Comparison of ENCODE assay signal across 7 cellular contexts in the genomic region with DNA sequence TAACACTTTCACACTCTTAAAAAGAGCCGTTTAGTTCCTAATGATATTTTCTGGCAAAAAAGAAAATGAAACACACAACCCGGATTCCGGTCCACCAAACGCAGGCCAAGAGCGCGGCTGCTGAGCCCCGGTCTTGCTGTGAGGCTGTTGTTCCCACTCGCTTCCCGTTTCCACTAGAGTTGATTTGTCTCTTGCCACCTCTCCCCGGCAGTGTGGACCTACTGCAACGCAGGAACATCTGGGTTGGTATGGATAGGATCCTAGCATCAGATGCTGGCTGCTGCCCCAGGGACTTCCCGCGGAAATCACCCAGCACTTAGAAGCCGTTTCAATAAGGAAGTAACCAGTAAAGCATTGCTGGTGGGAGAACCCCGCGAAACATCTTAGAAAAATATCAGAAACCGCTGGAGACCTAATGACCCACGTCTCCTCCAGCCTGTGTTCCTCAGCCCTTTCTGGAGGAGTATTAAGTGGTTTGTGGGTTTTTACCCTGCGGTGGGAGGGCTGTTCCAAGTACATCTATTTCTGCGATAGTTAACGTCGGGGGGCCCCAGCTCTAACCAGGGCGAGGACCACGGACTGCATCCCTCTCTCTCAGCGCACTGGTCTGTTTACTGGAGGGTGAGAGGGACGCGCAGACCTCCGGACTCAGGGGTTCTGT. TPM values are rescaled to one million over a fixed set of nuclear protein-coding genes. Genes with fewer than 3 reads are reported as not detected.
A peak's percentile ranks its signal among the peaks of the same experiment; 100 is the strongest.
DNase-seq lines count a peak whose midpoint lies in the region; ATAC-seq and TF ChIP-seq lines count a peak whose summit lies in the region.

No MANE protein-coding gene starts in this region.

- H3K9me3 ChIP-seq in PC-9 (ENCODE audit: insufficient read depth, low read depth) = no peaks in the 10 kb centered on the region
- H3K9me3 ChIP-seq in left ventricle myocardium inferior (replicated peaks) = no peaks in the 10 kb centered on the region

- DNase-seq in PC-9 (peak in 1 of 2 experiments; percentile 38), left ventricle myocardium inferior (no peak), retina (peak; percentile 73), cortex of kidney (lab: John Stamatoyannopoulos, UW) (no peak)
- DNase-seq in activated naive CD4-positive, alpha-beta T cell treated with Interleukin-2 at 50 U/mL for 16 hours = peak; percentile 72

- no peak for TF ChIP-seq CTCF in PC-9 (conservative IDR thresholded peaks at IDR 0.05)
- TF ChIP-seq CTCF in left ventricle myocardium inferior (IDR thresholded peaks at IDR 0.05; ENCODE audit: borderline replicate concordance) = no peak

- no TSS peak for BruUV-seq in PC-9 (replicated peaks; lab: Mats Ljungman, UMichigan)

- peaks cover 64% of the 10 kb centered on the region for H3K27me3 ChIP-seq in PC-9 (ENCODE audit: insufficient read depth, low read depth)
- peaks cover 68% of the 10 kb centered on the region for H3K27me3 ChIP-seq in left ventricle myocardium inferior (ENCODE audit: low read depth)

- H3F3A ChIP-seq in PC-9 (ENCODE audit: insufficient read depth, low read depth) = no peaks in the 10 kb centered on the region

- H3K4me1 ChIP-seq in PC-9 (replicated peaks; ENCODE audit: insufficient read depth) = no peaks in the 10 kb centered on the region
- H3K4me1 ChIP-seq in left ventricle myocardium inferior = peaks cover 17% of the 10 kb centered on the region

- H3K36me3 ChIP-seq in PC-9 (ENCODE audit: low read depth) (no peaks in the 10 kb centered on the region), left ventricle myocardium inferior (no peaks in the 10 kb centered on the region)

- H3K4me3 ChIP-seq in PC-9 = no peak overlapping the region
- peak overlapping the region; percentile 66 for H3K4me3 ChIP-seq in left ventricle myocardium inferior

- CTCF ChIA-PET in PC-9 (lab: Charles Lee) = no interaction called here

- no peaks in the 10 kb centered on the region; the same call in 1 of the 2 replicates for H3K9me2 ChIP-seq in PC-9 (ENCODE audit: insufficient read depth)

- ATAC-seq in GM18867 (IDR thresholded peaks at IDR 0.05; ENCODE audit: unreplicated experiment) (peak; percentile 57), HG02970 (IDR thresholded peaks at IDR 0.05; ENCODE audit: low FRiP score, unreplicated experiment) (peak; percentile 67)

- intact Hi-C loops in PC-9 (cut with micrococcal nuclease; ENCODE audit: unreplicated experiment) (loop anchor here (1.0 to 5.0 kb wide), 2 partner anchors 15 to 61 kb away; no protein-coding TSS in a partner anchor), left ventricle myocardium inferior (cut with micrococcal nuclease) (no loop called here)

- H3K4me2 ChIP-seq in PC-9 = peak overlapping the region; percentile 67

- no peaks in the 10 kb centered on the region for H4K20me1 ChIP-seq in PC-9 (ENCODE audit: insufficient read depth)

- H3K79me2 ChIP-seq in PC-9 (ENCODE audit: low read depth) = no peaks in the 10 kb centered on the region

- POLR2A ChIA-PET in PC-9 (lab: Charles Lee; ENCODE audit: unreplicated experiment) = interaction anchor here (0.5 kb wide), 1 partner anchor 137 kb away, joined by 17 read pairs; no protein-coding TSS in a partner anchor

- H2AFZ ChIP-seq in PC-9 = no peak overlapping the region

- H3K27ac ChIP-seq in PC-9 (no peak overlapping the region), left ventricle myocardium inferior (replicated peaks) (no peak overlapping the region)

RNA-seq across cellular contexts. Expression of gene DOCK10, which starts 0.9 kb away (rescaled TPM):
- total RNA-seq in PC-9 (2021) = 28.9 and 33.6 TPM in 2 replicates
- total RNA-seq in left ventricle myocardium inferior = 1.6 TPM

Comparison
In these comparisons a context has a peak if more than half of its experiments do, and no peak if none do; other contexts are left out.
1. DNase-seq: peak in activated naive CD4-positive, alpha-beta T cell treated with Interleukin-2 at 50 U/mL for 16 hours (single experiment) and retina (single experiment); none in left ventricle myocardium inferior (single experiment) and cortex of kidney (single experiment).
2. RNA of gene DOCK10, which starts 0.9 kb away (total RNA-seq): 28.9 to 33.6 TPM in PC-9; 1.6 TPM in left ventricle myocardium inferior (single experiment); every median in the first group is over 10 times any median in the second.